In the genomic region with DNA sequence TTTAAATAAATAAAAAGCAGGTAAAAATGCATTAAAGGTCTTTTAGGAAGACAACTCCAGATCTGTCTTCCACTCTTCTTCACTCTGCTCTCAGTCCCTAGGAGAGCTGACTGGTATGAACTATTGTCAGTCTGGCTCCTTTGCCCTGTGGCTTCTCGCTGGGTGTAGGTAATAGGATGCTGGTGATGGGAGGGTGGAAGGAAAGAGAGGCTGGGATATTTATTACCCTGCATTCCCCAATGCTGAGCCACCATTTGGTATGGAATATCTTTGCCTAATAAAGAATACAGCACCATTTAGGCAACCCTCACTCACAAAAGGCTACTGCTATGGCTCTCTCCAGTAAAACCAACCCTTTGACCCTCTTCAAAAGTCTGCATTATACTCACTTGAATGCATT, we compare ENCODE assay signal across 26 cellular contexts.
"Had no signal": no experiment of that assay in that cellular context is flagged by ENCODE, and none has a peak within 500 bp of the region (broad histone marks: within the 10 kb centered on the region; RNA-seq: fewer than 3 reads in every experiment).

No MANE protein-coding gene starts in this region.

- H3K27me3 ChIP-seq: adrenal gland, foreskin keratinocyte, heart left ventricle had no signal

- FAIRE-seq: astrocyte, small intestine, urothelium cell line had no signal

- DNase-seq: activated CD4-positive, alpha-beta T cell treated with anti-CD3 and anti-CD28 coated beads for 36 hours; activated CD4-positive, CD25-positive, alpha-beta regulatory T cell; activated CD8-positive, alpha-beta memory T cell treated with anti-CD3 and anti-CD28 coated beads for 24 hours; activated effector memory CD4-positive, alpha-beta T cell treated with Interleukin-2 at 50 U/mL for 16 hours; activated naive CD4-positive, alpha-beta T cell treated with anti-CD3 and anti-CD28 coated beads for 36 hours; activated naive CD8-positive, alpha-beta T cell treated with anti-CD3 and anti-CD28 coated beads for 36 hours; adrenal gland; caudate nucleus; foreskin keratinocyte; heart left ventricle; hypothalamus; left cardiac atrium; left ventricle myocardium superior; small intestine; stimulated activated CD4-positive, alpha-beta T cell treated with anti-CD3 and anti-CD28 coated beads, Interleukin-4, amount 100 ng/mL, for 24 hours; T-helper 1 cell; trophoblast cell had no signal

- H3K27me3 Mint-ChIP-seq: activated CD4-positive, alpha-beta T cell treated with anti-CD3 and anti-CD28 coated beads for 36 hours; activated naive CD8-positive, alpha-beta T cell treated with anti-CD3 and anti-CD28 coated beads for 36 hours; stimulated activated naive CD8-positive, alpha-beta T cell treated with anti-CD3 and anti-CD28 coated beads, Interleukin-15, Interleukin-2, amounts not matched to agents 100 ng/mL and 50 ng/mL, for 24 hours had no signal

- H3K4me3 ChIP-seq: adrenal gland, heart left ventricle, thoracic aorta had no signal

- H3K4me1 Mint-ChIP-seq: activated CD4-positive, alpha-beta T cell treated with anti-CD3 and anti-CD28 coated beads for 36 hours; activated naive CD8-positive, alpha-beta T cell treated with anti-CD3 and anti-CD28 coated beads for 36 hours; nephron; stimulated activated effector memory CD8-positive, alpha-beta T cell treated with anti-CD3 and anti-CD28 coated beads, Interleukin-12 subunit alpha, Interleukin-12 subunit beta, amount 100 ng/mL, for 72 hours had no signal

- H3K9me3 ChIP-seq: adrenal gland, thoracic aorta had no signal

- H3K4me1 ChIP-seq: adrenal gland, foreskin keratinocyte, heart left ventricle had no signal

- H3K9me3 Mint-ChIP-seq: activated naive CD8-positive, alpha-beta T cell treated with anti-CD3 and anti-CD28 coated beads for 36 hours had no signal

- H3K27ac ChIP-seq: adrenal gland, foreskin keratinocyte, heart left ventricle, thoracic aorta had no signal

- H3K27ac Mint-ChIP-seq: activated CD4-positive, alpha-beta T cell treated with anti-CD3 and anti-CD28 coated beads for 36 hours; activated naive CD4-positive, alpha-beta T cell treated with anti-CD3 and anti-CD28 coated beads for 36 hours; activated naive CD8-positive, alpha-beta T cell treated with anti-CD3 and anti-CD28 coated beads for 36 hours; nephron; stimulated activated effector memory CD8-positive, alpha-beta T cell treated with anti-CD3 and anti-CD28 coated beads, Interleukin-12 subunit alpha, Interleukin-12 subunit beta, amount 100 ng/mL, for 72 hours; stimulated activated naive CD8-positive, alpha-beta T cell treated with anti-CD3 and anti-CD28 coated beads, Interleukin-15, Interleukin-2, amounts not matched to agents 100 ng/mL and 50 ng/mL, for 24 hours; T-helper 2 cell treated with Interferon-gamma antibody and Interleukin-4, amounts not matched to agents 5 μg/mL and 100 μg/mL, for 36 hours had no signal

- H3K36me3 Mint-ChIP-seq: activated naive CD8-positive, alpha-beta T cell treated with anti-CD3 and anti-CD28 coated beads for 36 hours; stimulated activated effector memory CD8-positive, alpha-beta T cell treated with anti-CD3 and anti-CD28 coated beads, Interleukin-12 subunit alpha, Interleukin-12 subunit beta, amount 100 ng/mL, for 72 hours had no signal

- H3K4me3 Mint-ChIP-seq: activated CD4-positive, alpha-beta T cell treated with anti-CD3 and anti-CD28 coated beads for 36 hours; activated naive CD4-positive, alpha-beta T cell treated with anti-CD3 and anti-CD28 coated beads for 36 hours; activated naive CD8-positive, alpha-beta T cell treated with anti-CD3 and anti-CD28 coated beads for 36 hours; nephron; stimulated activated effector memory CD8-positive, alpha-beta T cell treated with anti-CD3 and anti-CD28 coated beads, Interleukin-12 subunit alpha, Interleukin-12 subunit beta, amount 100 ng/mL, for 72 hours; stimulated activated naive CD8-positive, alpha-beta T cell treated with anti-CD3 and anti-CD28 coated beads, Interleukin-15, Interleukin-2, amounts not matched to agents 100 ng/mL and 50 ng/mL, for 24 hours; T-helper 2 cell treated with Interferon-gamma antibody and Interleukin-4, amounts not matched to agents 5 μg/mL and 100 μg/mL, for 36 hours had no signal

- H3K36me3 ChIP-seq: adrenal gland, heart left ventricle had no signal

- ATAC-seq: activated CD4-positive, alpha-beta T cell treated with anti-CD3 and anti-CD28 coated beads for 36 hours; esophagus mucosa; foreskin keratinocyte; heart left ventricle; left cardiac atrium; left ventricle myocardium superior; sciatic nerve; stimulated activated effector memory CD8-positive, alpha-beta T cell treated with anti-CD3 and anti-CD28 coated beads, Interleukin-12 subunit alpha, Interleukin-12 subunit beta, amount 100 ng/mL, for 72 hours had no signal
